25 cellular contexts compared by ENCODE assay signal in genomic region chr7:142248166-142249160, GRCh38. TPM values are rescaled to one million over a fixed set of nuclear protein-coding genes. Genes with fewer than 3 reads are reported as not detected.
"Had no signal": no experiment of that assay in that cellular context is flagged by ENCODE, and none has a peak within 500 bp of the region (broad histone marks: within the 10 kb centered on the region; RNA-seq: fewer than 3 reads in every experiment).

No MANE protein-coding gene starts in this region.

- H3K9me3 ChIP-seq: ascending aorta, ovary, stomach, thoracic aorta, uterus had no signal

- H3K9me3 Mint-ChIP-seq: activated T-cell treated with anti-CD3 and anti-CD28 coated beads, Interleukin-2, amount 50 U/mL, for 4 hours; nephron progenitor cell had no signal

- DNase-seq: activated CD4-positive, alpha-beta T cell treated with anti-CD3 and anti-CD28 coated beads for 1 hour; activated CD4-positive, alpha-beta T cell treated with anti-CD3 and anti-CD28 coated beads, Interleukin-2, amount 50 U/mL, for 48 hours; activated CD8-positive, alpha-beta memory T cell treated with anti-CD3 and anti-CD28 coated beads, Interleukin-2, amount 10 ng/mL, durations not matched to agents 7 days and 5 days; activated gamma-delta T cell treated with Interleukin-2 at 50 U/mL for 16 hours; activated T-cell treated with anti-CD3 and anti-CD28 coated beads, Interleukin-2, amount 50 U/mL, for 4 hours; foreskin melanocyte; head of caudate nucleus; nephron progenitor cell; ovary; stimulated activated CD4-positive, alpha-beta T cell treated with anti-CD3 and anti-CD28 coated beads, Interleukin-15, amount 100 ng/mL, for 24 hours; stimulated activated CD4-positive, alpha-beta T cell treated with anti-CD3 and anti-CD28 coated beads, Interleukin-4, amount 100 ng/mL, for 24 hours; stomach; T-helper 17 cell; uterus had no signal

- H3K4me3 ChIP-seq: ascending aorta, ovary, stomach, thoracic aorta, uterus had no signal

- H3K4me3 Mint-ChIP-seq: activated CD8-positive, alpha-beta memory T cell treated with anti-CD3 and anti-CD28 coated beads, Interleukin-2, amount 10 ng/mL, durations not matched to agents 7 days and 5 days; activated T-cell treated with anti-CD3 and anti-CD28 coated beads, Interleukin-2, amount 50 U/mL, for 4 hours; nephron progenitor cell; T-helper 17 cell had no signal

- H3K36me3 Mint-ChIP-seq: activated CD8-positive, alpha-beta memory T cell treated with anti-CD3 and anti-CD28 coated beads, Interleukin-2, amount 10 ng/mL, durations not matched to agents 7 days and 5 days had no signal

- ATAC-seq: activated CD8-positive, alpha-beta memory T cell treated with anti-CD3 and anti-CD28 coated beads, Interleukin-2, amount 10 ng/mL, durations not matched to agents 7 days and 5 days; activated T-cell treated with anti-CD3 and anti-CD28 coated beads, Interleukin-2, amount 50 U/mL, for 4 hours; T-helper 17 cell had no signal

- FAIRE-seq: bronchial epithelial cell, colon, endothelial cell of umbilical vein, TTC549 had no signal

- H3K27me3 ChIP-seq: ascending aorta, ovary, stomach, uterus had no signal

- H3K4me1 ChIP-seq: ascending aorta, stomach, uterus had no signal

- H3K27ac ChIP-seq: ascending aorta, ovary, stomach, thoracic aorta, uterus had no signal

- H3K4me1 Mint-ChIP-seq: activated CD8-positive, alpha-beta memory T cell treated with anti-CD3 and anti-CD28 coated beads, Interleukin-2, amount 10 ng/mL, durations not matched to agents 7 days and 5 days; nephron progenitor cell; T-helper 17 cell had no signal

- H3K27ac Mint-ChIP-seq: activated CD8-positive, alpha-beta memory T cell treated with anti-CD3 and anti-CD28 coated beads, Interleukin-2, amount 10 ng/mL, durations not matched to agents 7 days and 5 days; nephron progenitor cell; T-helper 17 cell had no signal

- H3K36me3 ChIP-seq: ascending aorta, ovary, stomach, thoracic aorta, uterus had no signal

RNA-seq across cellular contexts. Expression of gene PRSS58, which starts 9.4 kb away (rescaled TPM):
- total RNA-seq: activated CD8-positive, alpha-beta memory T cell treated with anti-CD3 and anti-CD28 coated beads, Interleukin-2, amount 10 ng/mL, durations not matched to agents 7 days and 5 days; activated T-cell treated with anti-CD3 and anti-CD28 coated beads, Interleukin-2, amount 50 U/mL, for 4 hours; ascending aorta; bronchial epithelial cell; endothelial cell of umbilical vein; kidney epithelial cell; liver; mesenteric fat pad; ovary; renal cortical epithelial cell; skeletal muscle tissue; stomach; T-helper 17 cell; thoracic aorta; uterus had no signal
- polyA plus RNA-seq: endothelial cell of umbilical vein, liver, ovary, stomach had no signal
